Comparison of ENCODE assay signal across 10 cellular contexts in genomic region chr7:76281006-76281705, GRCh38. TPM values are rescaled to one million over a fixed set of nuclear protein-coding genes. Genes with fewer than 3 reads are reported as not detected.
DNase-seq lines count a peak whose midpoint lies in the region; ATAC-seq and TF ChIP-seq lines count a peak whose summit lies in the region.
"Had no signal": no experiment of that assay in that cellular context is flagged by ENCODE, and none has a peak within 500 bp of the region (broad histone marks: within the 10 kb centered on the region; RNA-seq: fewer than 3 reads in every experiment).

No MANE protein-coding gene starts in this region.

- no peak overlapping the region for H3K27ac ChIP-seq in parathyroid adenoma

- H3K79me2 ChIP-seq in parathyroid adenoma = no peaks in the 10 kb centered on the region

- H3K4me1 Mint-ChIP-seq in T-cell = peaks cover 9 to 22% (median 17%) of the 10 kb centered on the region in 3 donors

- no peaks in the 10 kb centered on the region for H3K9me3 ChIP-seq in parathyroid adenoma (ENCODE audit: control insufficient read depth, low read length)

- H3K4me1 ChIP-seq in parathyroid adenoma = peaks cover 3% of the 10 kb centered on the region

- peak overlapping the region; percentile 69 to 78 (median 77) for H3K4me3 Mint-ChIP-seq in T-cell

- no peaks in the 10 kb centered on the region for H3K27me3 ChIP-seq in parathyroid adenoma (ENCODE audit: control insufficient read depth, insufficient read depth, low read length)

- DNase-seq in D341Med (ENCODE audit: low spot score) = peak; percentile 71
- DNase-seq in T-cell = peak in 2 of 34 experiments; percentile 15 to 27
- no peak for DNase-seq in fibroblast of mammary gland (ENCODE audit: low read depth)
- no peak for DNase-seq in HK-2 (ENCODE audit: unreplicated experiment)
- no peak for DNase-seq in midbrain (lab: John Stamatoyannopoulos, UW)
- DNase-seq: cortex of kidney, NCI-H510A had no signal

- peaks cover 40 to 54% of the 10 kb centered on the region in 2 donors for H3K27me3 Mint-ChIP-seq in T-cell

- ATAC-seq in T-cell (replicated peaks in 1 of 4) = peak; percentile 55 to 67 (median 64)
- ATAC-seq in GM19397 (IDR thresholded peaks at IDR 0.05; ENCODE audit: unreplicated experiment) = no peak
- no peak for ATAC-seq in HG03025 (IDR thresholded peaks at IDR 0.05; ENCODE audit: low FRiP score, unreplicated experiment)

- H3K36me3 ChIP-seq in parathyroid adenoma (ENCODE audit: control insufficient read depth, insufficient read depth, low read length) = no peaks in the 10 kb centered on the region

- TF ChIP-seq CTCF in fibroblast of mammary gland (conservative IDR thresholded peaks at IDR 0.05; ENCODE audit: control insufficient read depth, insufficient read depth, low read depth, low read length) = no peak
- TF ChIP-seq CTCF in parathyroid adenoma (IDR thresholded peaks at IDR 0.05) = no peak

- no peaks in the 10 kb centered on the region for H3K9me3 Mint-ChIP-seq in T-cell

- no peak overlapping the region for H3K9ac ChIP-seq in parathyroid adenoma

- no peaks in the 10 kb centered on the region for H3K36me3 Mint-ChIP-seq in T-cell

- peak overlapping the region in 1 of 2 donors; percentile 25 for H3K27ac Mint-ChIP-seq in T-cell

- CTCF ChIA-PET in T-cell (lab: Charles Lee) = interaction anchor here in 1 of 2 donors (0.7 kb wide), 1 partner anchor 71 kb away, joined by 3 read pairs; no protein-coding TSS in a partner anchor

- H2AFZ ChIP-seq in parathyroid adenoma = peak overlapping the region; percentile 41

- H3K4me3 ChIP-seq in fibroblast of mammary gland (ENCODE audit: control insufficient read depth, low read depth, low read length) (peak overlapping the region; percentile 6), parathyroid adenoma (ENCODE audit: low read depth, low read length) (peak overlapping the region; percentile 61)

- H3K4me2 ChIP-seq in parathyroid adenoma (ENCODE audit: low read length) = peak overlapping the region; percentile 77

- POLR2A ChIA-PET in T-cell (lab: Charles Lee) = interaction anchor here in 1 of 2 donors (0.5 kb wide), 1 partner anchor 68 kb away, joined by 5 read pairs; no protein-coding TSS in a partner anchor

RNA-seq across cellular contexts. Expression of gene HSPB1, which starts 21.3 kb away (rescaled TPM):
- total RNA-seq in T-cell = 10 to 100 TPM; 38.1 to 43.6 (median 40.1) TPM

Comparison
In these comparisons a context has a peak if more than half of its experiments do, and no peak if none do; other contexts are left out.
1. ATAC-seq: peak in T-cell (4 of 4); none in GM19397 (single experiment) and HG03025 (single experiment).